ENCODE assay signal across 9 cellular contexts in genomic region chr19:45693168-45693788, GRCh38. TPM values are rescaled to one million over a fixed set of nuclear protein-coding genes. Genes with fewer than 3 reads are reported as not detected.
DNase-seq lines count a peak whose midpoint lies in the region; ATAC-seq and TF ChIP-seq lines count a peak whose summit lies in the region.
"Had no signal": no experiment of that assay in that cellular context is flagged by ENCODE, and none has a peak within 500 bp of the region (broad histone marks: within the 10 kb centered on the region; RNA-seq: fewer than 3 reads in every experiment).

No MANE protein-coding gene starts in this region.

- H2AFZ ChIP-seq in parathyroid adenoma: peak overlapping the region; percentile 96

- intact Hi-C loops in Right ventricle myocardium superior (cut with DNase I): no loop called here

- H3K36me3 ChIP-seq in KOPT-K1 (ENCODE audit: insufficient read depth, low read length) (peaks cover 51% of the 10 kb centered on the region), SJCRH30 (peaks cover under 1% of the 10 kb centered on the region; the same call in 1 of the 2 replicates), parathyroid adenoma (ENCODE audit: control insufficient read depth, insufficient read depth, low read length) (no peaks in the 10 kb centered on the region), tibial nerve (peaks cover 0 to 39% (median 2%) of the 10 kb centered on the region in 3 donors)

- peak; percentile 29 for DNase-seq in DMS153 (lab: John Stamatoyannopoulos, UW)
- peak; percentile 84 to 89 for DNase-seq in SJCRH30
- DNase-seq in activated naive CD4-positive, alpha-beta T cell treated with anti-CD3 and anti-CD28 coated beads, Interleukin-2, amount 50 U/mL, for 72 hours (ENCODE audit: low spot score in 2 of 2): peak; percentile 83 to 85
- DNase-seq in Right ventricle myocardium superior: peak; percentile 87
- DNase-seq in tibial nerve (ENCODE audit: low spot score in 2 of 2): peak; percentile 70 to 85
- DNase-seq in NCI-H2107 treated with DMSO at 0.1 percent for 48 hours (lab: John Stamatoyannopoulos, UW; ENCODE audit: unreplicated experiment): no peak

- H3K27ac ChIP-seq in KOPT-K1 (ENCODE audit: low read depth, low read length, poor library complexity, severe bottlenecking) (peak overlapping the region; percentile 76), SJCRH30 (peak overlapping the region; percentile 49; the same call in 1 of the 2 replicates), parathyroid adenoma (peak overlapping the region; percentile 86), tibial nerve (peak overlapping the region; percentile 82 to 95 (median 92))

- H3K36me3 Mint-ChIP-seq in activated naive CD4-positive, alpha-beta T cell treated with anti-CD3 and anti-CD28 coated beads, Interleukin-2, amount 50 U/mL, for 72 hours: peaks cover 24 to 26% of the 10 kb centered on the region in 2 donors

- no peaks in the 10 kb centered on the region for H3K9me3 ChIP-seq in KOPT-K1 (ENCODE audit: insufficient read depth, low read length, poor library complexity, severe bottlenecking)
- no peaks in the 10 kb centered on the region for H3K9me3 ChIP-seq in SJCRH30 (replicated peaks)
- H3K9me3 ChIP-seq in parathyroid adenoma (ENCODE audit: control insufficient read depth, low read length): no peaks in the 10 kb centered on the region
- H3K9me3 ChIP-seq in tibial nerve: no peaks in the 10 kb centered on the region

- no peak for TF ChIP-seq EP300 in tibial nerve (IDR thresholded peaks at IDR 0.05)

- H3K27me3 ChIP-seq in SJCRH30 (no peaks in the 10 kb centered on the region), parathyroid adenoma (ENCODE audit: control insufficient read depth, insufficient read depth, low read length) (no peaks in the 10 kb centered on the region), tibial nerve (no peaks in the 10 kb centered on the region)

- H3K79me2 ChIP-seq in parathyroid adenoma: no peaks in the 10 kb centered on the region

- H3K9me3 Mint-ChIP-seq in activated naive CD4-positive, alpha-beta T cell treated with anti-CD3 and anti-CD28 coated beads, Interleukin-2, amount 50 U/mL, for 72 hours: no peaks in the 10 kb centered on the region

- peak; percentile 92 for TF ChIP-seq CTCF in parathyroid adenoma (IDR thresholded peaks at IDR 0.05)
- peak; percentile 81 to 89 (median 86) for TF ChIP-seq CTCF in tibial nerve (IDR thresholded peaks at IDR 0.05)

- H3K4me1 ChIP-seq in SJCRH30: no peaks in the 10 kb centered on the region
- no peaks in the 10 kb centered on the region for H3K4me1 ChIP-seq in parathyroid adenoma
- H3K4me1 ChIP-seq in tibial nerve: peaks cover 0 to 33% (median 10%) of the 10 kb centered on the region in 4 donors

- H3K9ac ChIP-seq in parathyroid adenoma: peak overlapping the region; percentile 78

- peak overlapping the region; percentile 96 for H3K27ac Mint-ChIP-seq in activated naive CD4-positive, alpha-beta T cell treated with anti-CD3 and anti-CD28 coated beads, Interleukin-2, amount 50 U/mL, for 72 hours

- H3K4me3 ChIP-seq in SJCRH30 (peak overlapping the region; percentile 77), parathyroid adenoma (ENCODE audit: low read depth, low read length) (peak overlapping the region; percentile 74), tibial nerve (peak overlapping the region; percentile 60 to 86 (median 73))

- WGBS in tibial nerve, 2 donors: 1 to 2% methylated on average over 20 of the region's 20 CpGs

- TF ChIP-seq POLR2A in tibial nerve (IDR thresholded peaks at IDR 0.05): no peak

- H3K4me2 ChIP-seq in parathyroid adenoma (ENCODE audit: low read length): peak overlapping the region; percentile 79

- no peak for ATAC-seq in activated naive CD4-positive, alpha-beta T cell treated with anti-CD3 and anti-CD28 coated beads, Interleukin-2, amount 50 U/mL, for 72 hours
- ATAC-seq in Right ventricle myocardium superior (ENCODE audit: poor library complexity): peak; percentile 42

RNA-seq across cellular contexts. Expression of gene QPCTL, which starts 0.8 kb away (rescaled TPM):
- total RNA-seq in SJCRH30 (2014; rRNA removed; shearing (Covaris generic)): 9.8 and 10.6 TPM in 2 replicates
- 10 to 100 TPM; 21.0 to 30.6 TPM for total RNA-seq in activated naive CD4-positive, alpha-beta T cell treated with anti-CD3 and anti-CD28 coated beads, Interleukin-2, amount 50 U/mL, for 72 hours
- total RNA-seq in Right ventricle myocardium superior (1.6 TPM), tibial nerve (10 to 100 TPM in 2 of 4 donors, 1 to 10 TPM in 2; 5.9 to 13.2 (median 10.5) TPM)

RNA-seq across cellular contexts. Expression of gene SNRPD2, which starts 1.5 kb away (rescaled TPM):
- total RNA-seq in SJCRH30 (2014; rRNA removed; shearing (Covaris generic)): 434 and 487 TPM in 2 replicates
- total RNA-seq in activated naive CD4-positive, alpha-beta T cell treated with anti-CD3 and anti-CD28 coated beads, Interleukin-2, amount 50 U/mL, for 72 hours: 100 to 1,000 TPM; 755 to 839 TPM
- total RNA-seq in Right ventricle myocardium superior (251 TPM), tibial nerve (100 to 1,000 TPM; 125 to 151 (median 137) TPM)

RNA-seq across cellular contexts. Expression of gene GIPR, which starts 25.3 kb away (rescaled TPM):
- 0.12 and 0.38 TPM in 2 replicates for total RNA-seq in SJCRH30 (2014; rRNA removed; shearing (Covaris generic))
- 10 to 100 TPM in 1 of 2 donors, 1 to 10 TPM in 1; 7.0 to 15.7 TPM for total RNA-seq in activated naive CD4-positive, alpha-beta T cell treated with anti-CD3 and anti-CD28 coated beads, Interleukin-2, amount 50 U/mL, for 72 hours
- total RNA-seq in Right ventricle myocardium superior (3.8 TPM), tibial nerve (1 to 10 TPM in 1 of 4 donors, under 1 TPM in 1, not detected in 2; 0.98 to 2.4 TPM)

RNA-seq across cellular contexts. Expression of gene FBXO46, which starts 37.4 kb away (rescaled TPM):
- total RNA-seq in SJCRH30 (2014; rRNA removed; shearing (Covaris generic)): 9.3 and 10.8 TPM in 2 replicates
- total RNA-seq in activated naive CD4-positive, alpha-beta T cell treated with anti-CD3 and anti-CD28 coated beads, Interleukin-2, amount 50 U/mL, for 72 hours: 10 to 100 TPM; 40.1 to 47.9 TPM
- total RNA-seq in Right ventricle myocardium superior (14.5 TPM), tibial nerve (10 to 100 TPM in 3 of 4 donors, 1 to 10 TPM in 1; 9.8 to 15.9 (median 13.7) TPM)

RNA-seq across cellular contexts. Expression of gene MEIOSIN, which starts 40.0 kb away (rescaled TPM):
- total RNA-seq in SJCRH30 (2014; rRNA removed; shearing (Covaris generic)): 0.08 TPM in 1 of 2 replicates, not detected in the other
- total RNA-seq in activated naive CD4-positive, alpha-beta T cell treated with anti-CD3 and anti-CD28 coated beads, Interleukin-2, amount 50 U/mL, for 72 hours: under 1 TPM in 1 of 2 donors, not detected in 1; 0.48 TPM
- total RNA-seq in Right ventricle myocardium superior (not detected), tibial nerve (not detected)
- total RNA-seq: glomerular endothelial cell had no signal
